Comparison of ENCODE assay signal across 8 cellular contexts in the genomic region with DNA sequence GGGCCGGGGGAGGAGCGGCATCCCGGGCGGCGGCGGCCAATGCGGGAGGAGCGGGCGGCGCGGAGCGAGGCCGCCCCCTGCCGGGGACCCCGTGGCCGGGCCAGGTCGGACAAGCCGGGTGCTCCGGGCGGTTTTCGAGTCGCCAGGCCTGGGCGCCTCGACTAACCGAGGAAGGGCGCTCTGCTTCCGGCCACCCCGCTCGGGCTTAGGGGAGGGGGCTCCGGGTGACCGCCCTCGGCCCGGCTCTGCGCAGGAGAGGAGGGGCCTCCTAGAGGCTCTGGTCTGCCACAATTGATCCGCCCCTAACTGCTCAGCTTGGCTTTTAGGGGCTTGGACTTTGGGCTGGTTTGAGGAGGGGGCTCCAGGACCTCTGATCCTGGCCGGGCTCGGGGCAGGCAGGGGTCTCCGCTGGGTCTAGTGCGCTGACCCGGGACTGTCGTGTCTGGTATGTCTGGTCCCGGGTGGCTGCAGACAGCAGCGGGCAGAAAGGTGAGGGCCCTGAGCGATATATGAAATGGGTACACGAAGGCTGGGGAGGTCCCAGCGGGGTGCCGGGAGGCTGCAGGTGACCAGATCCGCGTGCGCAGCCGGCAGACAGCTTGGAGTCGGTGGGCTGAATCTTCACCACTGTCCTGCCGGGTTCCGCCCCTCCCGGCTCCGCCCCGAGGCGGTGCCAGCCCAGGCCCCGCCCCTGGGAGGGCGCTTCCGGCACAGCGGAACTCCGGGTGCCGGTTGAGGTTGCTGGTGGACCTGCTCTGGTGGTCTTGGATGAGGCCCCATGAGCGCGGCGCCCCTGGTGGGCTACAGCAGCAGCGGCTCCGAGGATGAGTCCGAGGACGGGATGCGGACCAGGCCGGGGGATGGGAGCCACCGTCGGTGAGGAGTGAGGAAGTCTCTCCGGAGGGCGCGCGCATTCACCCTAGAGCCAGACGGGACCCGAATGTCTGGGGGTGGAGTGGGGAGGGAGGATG. TPM values are rescaled to one million over a fixed set of nuclear protein-coding genes. Genes with fewer than 3 reads are reported as not detected.
DNase-seq lines count a peak whose midpoint lies in the region; ATAC-seq, FAIRE-seq and TF ChIP-seq lines count a peak whose summit lies in the region.

A gene with protein sequence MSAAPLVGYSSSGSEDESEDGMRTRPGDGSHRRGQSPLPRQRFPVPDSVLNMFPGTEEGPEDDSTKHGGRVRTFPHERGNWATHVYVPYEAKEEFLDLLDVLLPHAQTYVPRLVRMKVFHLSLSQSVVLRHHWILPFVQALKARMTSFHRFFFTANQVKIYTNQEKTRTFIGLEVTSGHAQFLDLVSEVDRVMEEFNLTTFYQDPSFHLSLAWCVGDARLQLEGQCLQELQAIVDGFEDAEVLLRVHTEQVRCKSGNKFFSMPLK (plus strand): TSS at position 702 of the 971 bp plus-strand sequence. CDS start 77 bp downstream, at position 779.

- no peaks in the 10 kb centered on the region for H4K20me1 ChIP-seq in fibroblast of lung (ENCODE audit: control insufficient read depth, extremely low read depth, insufficient read depth, low read length)

- peak within 1 kb of the TSS; percentile 74 for H3K9ac ChIP-seq in fibroblast of lung (ENCODE audit: insufficient read depth, low read length)

- peak; percentile 70 for DNase-seq in DMS114 treated with DMSO at 0.1 percent for 48 hours (lab: John Stamatoyannopoulos, UW; ENCODE audit: unreplicated experiment)
- peak; percentile 97 for DNase-seq in HTR-8/SVneo (ENCODE audit: insufficient read length, low spot score)
- DNase-seq in activated T-helper 1 cell treated with anti-CD3 and anti-CD28 coated beads, Interleukin-12 subunit alpha, Interleukin-12 subunit beta, Interleukin-2, Interleukin-4 antibody, amounts not matched to agents 30 ng/mL and 10 ng/mL and 1 ng/mL, durations not matched to agents 14 hours and 24 hours and 36 hours (ENCODE audit: low spot score) = peak; percentile 83
- peak; percentile 72 to 77 for DNase-seq in fibroblast of lung (ENCODE audit: low read depth in 2 of 2)
- DNase-seq in natural killer cell = peak; percentile 91
- DNase-seq in stimulated activated naive CD8-positive, alpha-beta T cell treated with anti-CD3 and anti-CD28 coated beads, Interleukin-15, Interleukin-2, amounts not matched to agents 100 U/mL and 50 U/mL, for 24 hours = peak; percentile 90

- TF ChIP-seq CTCF in fibroblast of lung (conservative IDR thresholded peaks at IDR 0.05 in 1 of 2, IDR thresholded peaks at IDR 0.05 in 1 of 2; ENCODE audit: low read depth in 1 of 2, low read length in 2 of 2) = peak; percentile 36
- peak; percentile 81 for TF ChIP-seq CTCF in natural killer cell (IDR thresholded peaks at IDR 0.05)

- peak within 1 kb of the TSS; percentile 93 for H2AFZ ChIP-seq in fibroblast of lung (ENCODE audit: low read length)

- no peaks in the 10 kb centered on the region for H3K27me3 ChIP-seq in fibroblast of lung (ENCODE audit: control insufficient read depth, insufficient read depth, low read length)

- peak within 1 kb of the TSS; percentile 71 to 87 (median 84) for H3K4me3 ChIP-seq in fibroblast of lung (replicated peaks in 1 of 4; ENCODE audit: control extremely low read depth in 1 of 4, insufficient read depth in 1 of 4, low read depth in 3 of 4, low read length in 4 of 4)

- H3K27me3 Mint-ChIP-seq in activated T-helper 1 cell treated with anti-CD3 and anti-CD28 coated beads, Interleukin-12 subunit alpha, Interleukin-12 subunit beta, Interleukin-2, Interleukin-4 antibody, amounts not matched to agents 30 ng/mL and 10 ng/mL and 1 ng/mL, durations not matched to agents 14 hours and 24 hours and 36 hours (ENCODE audit: insufficient read depth) = no peaks in the 10 kb centered on the region
- H3K27me3 Mint-ChIP-seq in natural killer cell (ENCODE audit: low read depth in 2 of 2) = no peaks in the 10 kb centered on the region

- H3K79me2 ChIP-seq in fibroblast of lung (ENCODE audit: control insufficient read depth, insufficient read depth, low read length) = peaks cover 3% of the 10 kb centered on the region

- peak within 1 kb of the TSS; percentile 61 for H3K27ac ChIP-seq in fibroblast of lung (ENCODE audit: insufficient read depth, low read length)

- peak; percentile 73 for ATAC-seq in GM21367 (IDR thresholded peaks at IDR 0.05; ENCODE audit: unreplicated experiment)
- peak; percentile 78 to 92 (median 80) for ATAC-seq in natural killer cell
- ATAC-seq in stimulated activated naive CD8-positive, alpha-beta T cell treated with anti-CD3 and anti-CD28 coated beads, Interleukin-15, Interleukin-2, amounts not matched to agents 100 U/mL and 50 U/mL, for 24 hours = peak; percentile 83

- peaks cover 45% of the 10 kb centered on the region for H3K4me1 Mint-ChIP-seq in activated T-helper 1 cell treated with anti-CD3 and anti-CD28 coated beads, Interleukin-12 subunit alpha, Interleukin-12 subunit beta, Interleukin-2, Interleukin-4 antibody, amounts not matched to agents 30 ng/mL and 10 ng/mL and 1 ng/mL, durations not matched to agents 14 hours and 24 hours and 36 hours (ENCODE audit: low read depth)
- H3K4me1 Mint-ChIP-seq in natural killer cell = peaks cover 55 to 64% of the 10 kb centered on the region in 2 donors

- peak within 1 kb of the TSS; percentile 91 for H3K27ac Mint-ChIP-seq in activated T-helper 1 cell treated with anti-CD3 and anti-CD28 coated beads, Interleukin-12 subunit alpha, Interleukin-12 subunit beta, Interleukin-2, Interleukin-4 antibody, amounts not matched to agents 30 ng/mL and 10 ng/mL and 1 ng/mL, durations not matched to agents 14 hours and 24 hours and 36 hours
- peak within 1 kb of the TSS; percentile 86 to 90 for H3K27ac Mint-ChIP-seq in natural killer cell

- no peaks in the 10 kb centered on the region for H3K9me3 ChIP-seq in fibroblast of lung (ENCODE audit: control insufficient read depth, insufficient read depth, low read depth, low read length)

- intact Hi-C loops in activated T-helper 1 cell treated with anti-CD3 and anti-CD28 coated beads, Interleukin-12 subunit alpha, Interleukin-12 subunit beta, Interleukin-2, Interleukin-4 antibody, amounts not matched to agents 30 ng/mL and 10 ng/mL and 1 ng/mL, durations not matched to agents 14 hours and 24 hours and 36 hours (cut with micrococcal nuclease) = loop anchor here (1.0 to 10.0 kb wide), 9 partner anchors 16 to 539 kb away; a partner anchor contains a TSS
- intact Hi-C loops in natural killer cell (cut with micrococcal nuclease) = loop anchor here (1.0 to 10.0 kb wide), 4 partner anchors 198 to 336 kb away; a partner anchor contains a TSS

- H3K4me1 ChIP-seq in fibroblast of lung (ENCODE audit: control insufficient read depth, extremely low read depth, insufficient read depth, low read length) = peaks cover 2% of the 10 kb centered on the region

- H3K9me3 Mint-ChIP-seq in activated T-helper 1 cell treated with anti-CD3 and anti-CD28 coated beads, Interleukin-12 subunit alpha, Interleukin-12 subunit beta, Interleukin-2, Interleukin-4 antibody, amounts not matched to agents 30 ng/mL and 10 ng/mL and 1 ng/mL, durations not matched to agents 14 hours and 24 hours and 36 hours = no peaks in the 10 kb centered on the region
- H3K9me3 Mint-ChIP-seq in natural killer cell = no peaks in the 10 kb centered on the region

- peak; percentile 98 for FAIRE-seq in HTR-8/SVneo (lab: Jason Lieb, UNC)

- H3K36me3 ChIP-seq in fibroblast of lung (ENCODE audit: control insufficient read depth, insufficient read depth, low read length) = peaks cover 14% of the 10 kb centered on the region

- H3K4me2 ChIP-seq in fibroblast of lung (ENCODE audit: extremely low read depth, insufficient read depth, low read length) = peak within 1 kb of the TSS; percentile 93

- peak within 1 kb of the TSS; percentile 91 for H3K4me3 Mint-ChIP-seq in activated T-helper 1 cell treated with anti-CD3 and anti-CD28 coated beads, Interleukin-12 subunit alpha, Interleukin-12 subunit beta, Interleukin-2, Interleukin-4 antibody, amounts not matched to agents 30 ng/mL and 10 ng/mL and 1 ng/mL, durations not matched to agents 14 hours and 24 hours and 36 hours
- H3K4me3 Mint-ChIP-seq in natural killer cell = peak within 1 kb of the TSS; percentile 92

- peaks cover 28% of the 10 kb centered on the region for H3K36me3 Mint-ChIP-seq in activated T-helper 1 cell treated with anti-CD3 and anti-CD28 coated beads, Interleukin-12 subunit alpha, Interleukin-12 subunit beta, Interleukin-2, Interleukin-4 antibody, amounts not matched to agents 30 ng/mL and 10 ng/mL and 1 ng/mL, durations not matched to agents 14 hours and 24 hours and 36 hours (ENCODE audit: low read depth)
- no peaks in the 10 kb centered on the region for H3K36me3 Mint-ChIP-seq in natural killer cell

TF ChIP-seq in PFSK-1, 5 proteins besides CTCF, POLR2A, EP300 and RAD21 (continues in another document):
- peak; percentile 78 for TF ChIP-seq POLR2AphosphoS5 (IDR thresholded peaks at IDR 0.05; ENCODE audit: low read depth, low read length)

RNA-seq across cellular contexts. Expression of the gene that starts here (rescaled TPM):
- 21.0 TPM for polyA plus RNA-seq in PFSK-1 (2012; ENCODE audit: insufficient read length, low read depth)
- 60.8 and 63.0 TPM in 2 replicates for total RNA-seq in activated T-helper 1 cell treated with anti-CD3 and anti-CD28 coated beads, Interleukin-12 subunit alpha, Interleukin-12 subunit beta, Interleukin-2, Interleukin-4 antibody, amounts not matched to agents 30 ng/mL and 10 ng/mL and 1 ng/mL, durations not matched to agents 14 hours and 24 hours and 36 hours
- total RNA-seq in fibroblast of lung (14.1 and 18.8 TPM in 2 replicates), natural killer cell (10 to 100 TPM; 64.7 to 86.0 (median 84.8) TPM)
- polyA plus RNA-seq in fibroblast of lung = 32.7 and 53.2 TPM in 2 replicates
- 33.5 and 46.5 TPM in 2 replicates for polyA plus RNA-seq in fibroblast of lung (2012)
- 51.2 and 168 TPM in 2 replicates for polyA minus RNA-seq in fibroblast of lung (ENCODE audit: low replicate concordance)

Comparison
In these comparisons a context has a peak if more than half of its experiments do, and no peak if none do; other contexts are left out.
1. Peak in every context shown above with its lines: DNase-seq, ATAC-seq, H3K4me3 ChIP-seq and H3K27ac ChIP-seq.